8 cellular contexts compared by ENCODE assay signal in genomic region chrX:71533850-71534515, GRCh38. TPM values are rescaled to one million over a fixed set of nuclear protein-coding genes. Genes with fewer than 3 reads are reported as not detected.
A peak's percentile ranks its signal among the peaks of the same experiment; 100 is the strongest.
DNase-seq lines count a peak whose midpoint lies in the region; ATAC-seq, FAIRE-seq and TF ChIP-seq lines count a peak whose summit lies in the region.

No MANE protein-coding gene starts in this region.

- H3K27ac ChIP-seq in endothelial cell of umbilical vein (ENCODE audit: insufficient read depth, low read depth, low read length) (peak overlapping the region; percentile 58), subcutaneous abdominal adipose tissue (ENCODE audit: low read depth, low read length) (peak overlapping the region; percentile 98)

- H3K4me2 ChIP-seq in endothelial cell of umbilical vein (ENCODE audit: insufficient read depth, low read length), result peak overlapping the region; percentile 95

- FAIRE-seq in endothelial cell of umbilical vein (lab: Jason Lieb, UNC), result peak; percentile 77

- H3K9me1 ChIP-seq in endothelial cell of umbilical vein (replicated peaks; ENCODE audit: control insufficient read depth, extremely low read depth, insufficient read depth, low read length), result no peaks in the 10 kb centered on the region

- BruUV-seq in endothelial cell of umbilical vein (replicated peaks; lab: Mats Ljungman, UMichigan), result no TSS peak

- H3K27me3 ChIP-seq in endothelial cell of umbilical vein (ENCODE audit: control insufficient read depth in 2 of 2, insufficient read depth in 2 of 2, low read length in 2 of 2) (no peaks in the 10 kb centered on the region), subcutaneous abdominal adipose tissue (ENCODE audit: control insufficient read depth in 5 of 5, insufficient read depth in 4 of 5, low read length in 5 of 5) (peaks cover 0 to 3% (median 0%) of the 10 kb centered on the region in 5 donors)

- ATAC-seq in mucosa of descending colon, result peak; percentile 34
- ATAC-seq in GM18867 (IDR thresholded peaks at IDR 0.05; ENCODE audit: unreplicated experiment), result no peak

- peak; percentile 25 to 52 for DNase-seq in NCI-H2081 (lab: John Stamatoyannopoulos, UW)
- DNase-seq in NCI-H2081 treated with DMSO at 0.1 percent for 48 hours (lab: John Stamatoyannopoulos, UW), result no peak
- DNase-seq in NCI-H510A (lab: John Stamatoyannopoulos, UW), result peak; percentile 39
- DNase-seq in activated CD8-positive, alpha-beta memory T cell treated with anti-CD3 and anti-CD28 coated beads, Interleukin-2, amount 50 U/mL, for 4 hours, result peak; percentile 58
- DNase-seq in endothelial cell of umbilical vein (ENCODE audit: low read depth, low spot score), result peak; percentile 52
- DNase-seq in mucosa of descending colon, result peak; percentile 49 to 64 (median 50)

- no peak for TF ChIP-seq POLR2A in endothelial cell of umbilical vein (IDR thresholded peaks at IDR 0.05; ENCODE audit: low read depth, low read length)

- no peaks in the 10 kb centered on the region for H3K36me3 ChIP-seq in endothelial cell of umbilical vein (ENCODE audit: control insufficient read depth in 2 of 2, extremely low read depth in 1 of 2, insufficient read depth in 2 of 2, low read length in 2 of 2)
- no peaks in the 10 kb centered on the region for H3K36me3 ChIP-seq in mucosa of descending colon (ENCODE audit: low read depth)
- peaks cover 0 to 5% (median 2%) of the 10 kb centered on the region in 5 donors for H3K36me3 ChIP-seq in subcutaneous abdominal adipose tissue (ENCODE audit: control insufficient read depth in 5 of 5, insufficient read depth in 5 of 5, low read length in 5 of 5)

- H4K20me1 ChIP-seq in endothelial cell of umbilical vein (replicated peaks; ENCODE audit: control insufficient read depth, extremely low read depth, insufficient read depth, low read length), result peaks cover 7% of the 10 kb centered on the region

- no peaks in the 10 kb centered on the region for H3K9me3 ChIP-seq in endothelial cell of umbilical vein (replicated peaks; ENCODE audit: control insufficient read depth, insufficient read depth, low read length)
- H3K9me3 ChIP-seq in mucosa of descending colon, result no peaks in the 10 kb centered on the region
- peaks cover 0 to 6% (median 0%) of the 10 kb centered on the region in 5 donors for H3K9me3 ChIP-seq in subcutaneous abdominal adipose tissue (ENCODE audit: control insufficient read depth in 5 of 5, low read length in 5 of 5)

- peak overlapping the region; percentile 56 to 89 (median 59) for H3K4me3 ChIP-seq in endothelial cell of umbilical vein (replicated peaks in 1 of 3; ENCODE audit: insufficient read depth in 1 of 3, low read depth in 1 of 3, low read length in 3 of 3)
- peak overlapping the region; percentile 48 for H3K4me3 ChIP-seq in mucosa of descending colon
- H3K4me3 ChIP-seq in subcutaneous abdominal adipose tissue (ENCODE audit: low read depth in 1 of 5, low read length in 5 of 5), result peak overlapping the region; percentile 79 to 98 (median 91)

- dilution Hi-C loops in endothelial cell of umbilical vein (cut with MboI; ENCODE audit: extremely low pct_ligation_motif_present, low sequenced_read_pairs), result no loop called here

- H3K4me1 ChIP-seq in endothelial cell of umbilical vein (ENCODE audit: control insufficient read depth, extremely low read depth, insufficient read depth, low read length) (peaks cover 15% of the 10 kb centered on the region), mucosa of descending colon (ENCODE audit: low read depth) (no peaks in the 10 kb centered on the region), subcutaneous abdominal adipose tissue (ENCODE audit: control insufficient read depth in 5 of 5, insufficient read depth in 5 of 5, low read length in 5 of 5) (peaks cover 0 to 24% (median 13%) of the 10 kb centered on the region in 5 donors)

- intact Hi-C loops in endothelial cell of umbilical vein (cut with micrococcal nuclease) (loop anchor here (2.0 to 5.0 kb wide), 2 partner anchors 41 to 78 kb away; no protein-coding TSS in a partner anchor), mucosa of descending colon (cut with DNase I, micrococcal nuclease) (no loop called here)

- CTCF ChIA-PET in endothelial cell of umbilical vein (lab: Charles Lee), result interaction anchor here (0.7 to 1.4 kb wide), 3 partner anchors 9 to 18 kb away, joined by 3 to 5 read pairs (median 4); no protein-coding TSS in a partner anchor

- POLR2A ChIA-PET in endothelial cell of umbilical vein (lab: Charles Lee), result interaction anchor here (1.5 kb wide), 1 partner anchor 8 kb away, joined by 5 read pairs; no protein-coding TSS in a partner anchor

- peaks cover 58% of the 10 kb centered on the region for H3K79me2 ChIP-seq in endothelial cell of umbilical vein (ENCODE audit: control insufficient read depth, insufficient read depth, low read length)

- H2AFZ ChIP-seq in endothelial cell of umbilical vein (ENCODE audit: low read depth, low read length), result no peak overlapping the region

- H3K9ac ChIP-seq in endothelial cell of umbilical vein (replicated peaks; ENCODE audit: extremely low read depth, insufficient read depth, low read length) (peak overlapping the region; percentile 82), subcutaneous abdominal adipose tissue (ENCODE audit: low read length in 5 of 5) (peak overlapping the region; percentile 77 to 95 (median 90))

- TF ChIP-seq CTCF in endothelial cell of umbilical vein (IDR thresholded peaks at IDR 0.05; ENCODE audit: extremely low read depth in 1 of 2, insufficient read depth in 1 of 2, low read depth in 1 of 2, low read length in 2 of 2), result no peak
- no peak for TF ChIP-seq CTCF in mucosa of descending colon (IDR thresholded peaks at IDR 0.05)

TF ChIP-seq in endothelial cell of umbilical vein, 7 proteins besides CTCF, POLR2A, EP300 and RAD21:
- no peak for TF ChIP-seq POLR2AphosphoS5 (IDR thresholded peaks at IDR 0.05; ENCODE audit: insufficient read depth, low read depth, low read length)
- no peak for TF ChIP-seq MYC (IDR thresholded peaks at IDR 0.05; ENCODE audit: low read depth, low read length)
- no peak for TF ChIP-seq FOS (IDR thresholded peaks at IDR 0.05; ENCODE audit: borderline replicate concordance, insufficient read depth, low read length)
- TF ChIP-seq GATA2 (IDR thresholded peaks at IDR 0.05; ENCODE audit: insufficient read depth, insufficient read length, low read depth, low read length), result no peak
- TF ChIP-seq JUN (IDR thresholded peaks at IDR 0.05; ENCODE audit: borderline replicate concordance, insufficient read depth, insufficient read length, low read depth), result no peak
- TF ChIP-seq, protein P1, sequence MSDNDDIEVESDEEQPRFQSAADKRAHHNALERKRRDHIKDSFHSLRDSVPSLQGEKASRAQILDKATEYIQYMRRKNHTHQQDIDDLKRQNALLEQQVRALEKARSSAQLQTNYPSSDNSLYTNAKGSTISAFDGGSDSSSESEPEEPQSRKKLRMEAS (IDR thresholded peaks at IDR 0.05; ENCODE audit: insufficient read depth, insufficient read length), result no peak

RNA-seq across cellular contexts. Expression of gene OGT, which starts 1.1 kb away (rescaled TPM):
- 128 and 129 TPM in 2 replicates for total RNA-seq in endothelial cell of umbilical vein
- 136 and 141 TPM in 2 replicates for polyA plus RNA-seq in endothelial cell of umbilical vein
- polyA plus RNA-seq in endothelial cell of umbilical vein (2011; cell fraction: cytosol; rRNA removed), result 23.4 and 42.5 TPM in 2 replicates
- 1,263 and 1,401 TPM in 2 replicates for polyA plus RNA-seq in endothelial cell of umbilical vein (2011; cell fraction: nucleus; rRNA removed)
- polyA plus RNA-seq in endothelial cell of umbilical vein (2012), result 67.4 and 68.3 TPM in 2 replicates
- 345 and 387 TPM in 2 replicates for polyA minus RNA-seq in endothelial cell of umbilical vein
- 104 TPM for polyA minus RNA-seq in endothelial cell of umbilical vein (2011; cell fraction: cytosol; rRNA and poly(A)+ RNA removed)
- 377 and 573 TPM in 2 replicates for polyA minus RNA-seq in endothelial cell of umbilical vein (2011; cell fraction: nucleus; rRNA and poly(A)+ RNA removed)
- total RNA-seq in mucosa of descending colon, result 100 to 1,000 TPM in 2 of 3 donors, 10 to 100 TPM in 1; 89.4 to 133 (median 120) TPM

RNA-seq across cellular contexts. Expression of gene GCNA, which starts 44.3 kb away (rescaled TPM):
- total RNA-seq in endothelial cell of umbilical vein (2.3 and 4.0 TPM in 2 replicates), mucosa of descending colon (1 to 10 TPM; 1.2 to 2.0 (median 1.5) TPM)
- polyA plus RNA-seq in endothelial cell of umbilical vein, result 0.92 and 1.0 TPM in 2 replicates
- 0.39 and 0.56 TPM in 2 replicates for polyA plus RNA-seq in endothelial cell of umbilical vein (2011; cell fraction: cytosol; rRNA removed)
- 6.8 and 6.9 TPM in 2 replicates for polyA plus RNA-seq in endothelial cell of umbilical vein (2011; cell fraction: nucleus; rRNA removed)
- 0.71 and 0.79 TPM in 2 replicates for polyA plus RNA-seq in endothelial cell of umbilical vein (2012)
- 2.1 and 2.9 TPM in 2 replicates for polyA minus RNA-seq in endothelial cell of umbilical vein
- not detected for polyA minus RNA-seq in endothelial cell of umbilical vein (2011; cell fraction: cytosol; rRNA and poly(A)+ RNA removed)
- polyA minus RNA-seq in endothelial cell of umbilical vein (2011; cell fraction: nucleus; rRNA and poly(A)+ RNA removed), result 3.4 and 3.5 TPM in 2 replicates
